6 cellular contexts compared by ENCODE assay signal in genomic region chr19:1904385-1905070, GRCh38. TPM values are rescaled to one million over a fixed set of nuclear protein-coding genes. Genes with fewer than 3 reads are reported as not detected.
A peak's percentile ranks its signal among the peaks of the same experiment; 100 is the strongest.
DNase-seq lines count a peak whose midpoint lies in the region; ATAC-seq and TF ChIP-seq lines count a peak whose summit lies in the region.

No MANE protein-coding gene starts in this region.

- ATAC-seq in HG03354 (IDR thresholded peaks at IDR 0.05; ENCODE audit: poor library complexity, severe bottlenecking, unreplicated experiment) (peak; percentile 1), GM18519 (IDR thresholded peaks at IDR 0.05; ENCODE audit: low FRiP score, unreplicated experiment) (no peak)
- ATAC-seq in natural killer cell treated with Interleukin-12 subunit alpha and Interleukin-12 subunit beta and Interleukin-15 and Interleukin-18, amount 100 ng/mL, for 72 hours, result no peak

- no peaks in the 10 kb centered on the region for H3K9me3 ChIP-seq in ES-I3 (ENCODE audit: control insufficient read depth, insufficient read depth, low read length)

- H3K4me3 ChIP-seq in astrocyte of the cerebellum (ENCODE audit: low read depth, low read length), result peak overlapping the region; percentile 10

- no peak for DNase-seq in astrocyte of the cerebellum (ENCODE audit: low read depth)
- DNase-seq in natural killer cell treated with Interleukin-12 subunit alpha and Interleukin-12 subunit beta and Interleukin-15 and Interleukin-18, amount 100 ng/mL, for 72 hours (ENCODE audit: low spot score), result no peak
- DNase-seq in NCI-H774 (lab: John Stamatoyannopoulos, UW), result no peak

- in situ Hi-C loops in astrocyte of the cerebellum (cut with HindIII; ENCODE audit: low sequenced_read_pairs), result no loop called here

- H3K4me1 ChIP-seq in ES-I3 (ENCODE audit: insufficient read depth, low read length), result no peaks in the 10 kb centered on the region

- no peaks in the 10 kb centered on the region for H3K36me3 Mint-ChIP-seq in natural killer cell treated with Interleukin-12 subunit alpha and Interleukin-12 subunit beta and Interleukin-15 and Interleukin-18, amount 100 ng/mL, for 72 hours

- peak overlapping the region; percentile 80 to 85 for H3K27ac Mint-ChIP-seq in natural killer cell treated with Interleukin-12 subunit alpha and Interleukin-12 subunit beta and Interleukin-15 and Interleukin-18, amount 100 ng/mL, for 72 hours

- no peaks in the 10 kb centered on the region for H3K36me3 ChIP-seq in ES-I3 (ENCODE audit: insufficient read depth, low read length)

- peak overlapping the region; percentile 90 for H3K9ac ChIP-seq in ES-I3 (ENCODE audit: low read depth, low read length)

- H3K4me3 Mint-ChIP-seq in natural killer cell treated with Interleukin-12 subunit alpha and Interleukin-12 subunit beta and Interleukin-15 and Interleukin-18, amount 100 ng/mL, for 72 hours, result peak overlapping the region; percentile 22

- peaks cover 15 to 24% of the 10 kb centered on the region in 2 donors for H3K4me1 Mint-ChIP-seq in natural killer cell treated with Interleukin-12 subunit alpha and Interleukin-12 subunit beta and Interleukin-15 and Interleukin-18, amount 100 ng/mL, for 72 hours (ENCODE audit: low read depth in 2 of 2)

- H3K9me3 Mint-ChIP-seq in natural killer cell treated with Interleukin-12 subunit alpha and Interleukin-12 subunit beta and Interleukin-15 and Interleukin-18, amount 100 ng/mL, for 72 hours, result no peaks in the 10 kb centered on the region

- TF ChIP-seq CTCF in astrocyte of the cerebellum (IDR thresholded peaks at IDR 0.05; ENCODE audit: low read depth, low read length, missing control alignments), result no peak

- no peaks in the 10 kb centered on the region for H3K27me3 Mint-ChIP-seq in natural killer cell treated with Interleukin-12 subunit alpha and Interleukin-12 subunit beta and Interleukin-15 and Interleukin-18, amount 100 ng/mL, for 72 hours

RNA-seq across cellular contexts. Expression of gene ADAT3, which starts 0.7 kb away (rescaled TPM):
- 10 to 100 TPM in 1 of 2 donors, 1 to 10 TPM in 1; 7.5 to 13.3 TPM for total RNA-seq in natural killer cell treated with Interleukin-12 subunit alpha and Interleukin-12 subunit beta and Interleukin-15 and Interleukin-18, amount 100 ng/mL, for 72 hours

RNA-seq across cellular contexts. Expression of gene SCAMP4, which starts 0.7 kb away (rescaled TPM):
- total RNA-seq in natural killer cell treated with Interleukin-12 subunit alpha and Interleukin-12 subunit beta and Interleukin-15 and Interleukin-18, amount 100 ng/mL, for 72 hours, result 10 to 100 TPM; 34.8 to 66.2 TPM

RNA-seq across cellular contexts. Expression of gene ABHD17A, which starts 19.2 kb away (rescaled TPM):
- total RNA-seq in natural killer cell treated with Interleukin-12 subunit alpha and Interleukin-12 subunit beta and Interleukin-15 and Interleukin-18, amount 100 ng/mL, for 72 hours, result 100 to 1,000 TPM; 127 to 132 TPM

RNA-seq across cellular contexts. Expression of gene CSNK1G2, which starts 36.4 kb away (rescaled TPM):
- total RNA-seq in natural killer cell treated with Interleukin-12 subunit alpha and Interleukin-12 subunit beta and Interleukin-15 and Interleukin-18, amount 100 ng/mL, for 72 hours, result 100 to 1,000 TPM in 1 of 2 donors, 10 to 100 TPM in 1; 57.5 to 103 TPM

RNA-seq across cellular contexts. Expression of gene KLF16, which starts 41.1 kb away (rescaled TPM):
- 10 to 100 TPM; 18.0 to 49.8 TPM for total RNA-seq in natural killer cell treated with Interleukin-12 subunit alpha and Interleukin-12 subunit beta and Interleukin-15 and Interleukin-18, amount 100 ng/mL, for 72 hours
